In the genomic region with DNA sequence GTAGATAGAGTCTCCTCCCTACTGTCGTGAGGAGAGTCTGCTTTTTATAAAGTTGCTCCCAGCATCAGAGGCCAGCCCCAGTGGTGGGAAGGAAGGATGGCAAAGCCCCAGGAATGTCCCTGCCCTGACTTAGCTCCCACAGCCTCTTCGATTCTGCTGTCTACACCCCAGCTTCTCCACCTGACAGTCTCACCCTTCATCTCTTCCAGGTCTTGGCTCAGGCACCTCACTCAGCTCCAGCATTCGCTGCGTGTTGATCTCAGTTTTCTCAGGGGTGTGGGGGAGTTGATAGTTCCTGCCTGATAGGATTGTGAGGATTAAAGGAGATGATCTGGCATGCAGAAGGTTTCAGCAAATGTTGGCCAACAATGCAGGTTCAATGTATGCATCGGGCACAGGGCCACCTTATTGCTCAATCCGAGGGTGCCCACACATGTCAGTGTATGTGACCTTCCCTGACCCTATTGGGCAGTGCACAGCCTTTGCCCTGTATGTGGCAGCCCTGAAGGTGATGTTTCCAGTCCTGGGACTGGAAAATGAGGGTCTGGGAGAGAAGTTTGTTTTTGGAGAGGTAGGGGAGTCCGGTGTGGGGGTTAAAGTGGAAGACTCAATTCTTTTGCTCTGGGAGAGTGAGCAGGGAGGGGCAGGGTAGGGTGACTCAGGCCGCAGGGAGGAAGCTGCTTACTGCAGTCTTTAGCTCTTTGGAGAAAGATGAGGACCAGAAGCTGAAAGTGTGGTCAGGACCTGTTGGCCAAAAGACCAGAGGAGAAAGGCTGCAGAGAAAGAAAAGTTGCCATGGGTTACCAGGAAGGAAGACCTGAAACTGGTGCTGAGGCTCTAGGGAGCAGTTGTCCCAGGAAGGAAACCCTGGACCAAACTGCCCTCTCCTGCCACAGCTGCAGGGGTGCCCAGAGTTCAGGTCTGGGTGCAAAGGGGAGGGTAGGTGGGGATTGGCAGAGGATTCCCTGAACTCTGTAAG, we compare ENCODE assay signal across 9 cellular contexts.
DNase-seq lines count a peak whose midpoint lies in the region; ATAC-seq and TF ChIP-seq lines count a peak whose summit lies in the region.
"Had no signal": no experiment of that assay in that cellular context is flagged by ENCODE, and none has a peak within 500 bp of the region (broad histone marks: within the 10 kb centered on the region; RNA-seq: fewer than 3 reads in every experiment).

No MANE protein-coding gene starts in this region.

- peak overlapping the region; percentile 31; the same call in 1 of the 2 replicates for H3K27ac ChIP-seq in BLaER1

- in situ Hi-C loops in GM13977 (cut with MboI; ENCODE audit: low pct_unique_long_range_greater_than_20kb, low sequenced_read_pairs, unreplicated experiment) = no loop called here

- DNase-seq in NB4 (ENCODE audit: low read depth) (peak; percentile 80), choroid plexus epithelial cell (ENCODE audit: low read depth) (peak; percentile 42), myocyte (ENCODE audit: low read depth) (peak; percentile 38), hypothalamus (lab: John Stamatoyannopoulos, UW) (no peak), GM19238 (ENCODE audit: insufficient read length, low spot score) (no peak), GM13977 (ENCODE audit: low spot score) (no peak)
- DNase-seq: immature natural killer cell had no signal

- no peak for TF ChIP-seq CTCF in NB4 (IDR thresholded peaks at IDR 0.05; ENCODE audit: low read depth, low read length)
- TF ChIP-seq CTCF in choroid plexus epithelial cell (conservative IDR thresholded peaks at IDR 0.05; ENCODE audit: low read depth, low read length) = no peak
- no peak for TF ChIP-seq CTCF in GM13977 (IDR thresholded peaks at IDR 0.05; ENCODE audit: extremely low read depth, insufficient read depth, missing control alignments)

- H3K9me3 ChIP-seq in BLaER1 = no peaks in the 10 kb centered on the region

- peak overlapping the region; percentile 64 for H3K4me2 ChIP-seq in BLaER1

- no peak overlapping the region for H3K9ac ChIP-seq in BLaER1

- no peak for ATAC-seq in GM19035 (IDR thresholded peaks at IDR 0.05; ENCODE audit: unreplicated experiment)

- H3K4me1 ChIP-seq in BLaER1 = peaks cover 40% of the 10 kb centered on the region

- no peak overlapping the region for H3K4me3 ChIP-seq in BLaER1
- no peak overlapping the region for H3K4me3 ChIP-seq in NB4 (ENCODE audit: low read depth, low read length)
- no peak overlapping the region for H3K4me3 ChIP-seq in choroid plexus epithelial cell (ENCODE audit: low read depth, low read length)

- H4K20me1 ChIP-seq in BLaER1 = no peaks in the 10 kb centered on the region

- H3K27me3 ChIP-seq in BLaER1 = no peaks in the 10 kb centered on the region

- no peaks in the 10 kb centered on the region for H3K36me3 ChIP-seq in BLaER1

- no peak for TF ChIP-seq POLR2A in NB4 (IDR thresholded peaks at IDR 0.05; ENCODE audit: extremely low read depth, insufficient read length)

Comparison
In these comparisons a context has a peak if more than half of its experiments do, and no peak if none do; other contexts are left out.
1. DNase-seq: peak in NB4 (single experiment), choroid plexus epithelial cell (single experiment) and myocyte (single experiment); none in hypothalamus (0 of 51), GM19238 (single experiment) and GM13977 (single experiment).